Comparison of ENCODE assay signal across 24 cellular contexts in genomic region chr12:108241961-108242360, GRCh38.
DNase-seq lines count a peak whose midpoint lies in the region; ATAC-seq and TF ChIP-seq lines count a peak whose summit lies in the region.
"Had no signal": no experiment of that assay in that cellular context is flagged by ENCODE, and none has a peak within 500 bp of the region (broad histone marks: within the 10 kb centered on the region; RNA-seq: fewer than 3 reads in every experiment).

No MANE protein-coding gene starts in this region.

- peaks cover 3% of the 10 kb centered on the region for H3K27me3 Mint-ChIP-seq in endothelial cell (ENCODE audit: unreplicated experiment)

- no peaks in the 10 kb centered on the region for H3K4me1 Mint-ChIP-seq in endothelial cell (ENCODE audit: unreplicated experiment)
- H3K4me1 Mint-ChIP-seq: activated naive CD8-positive, alpha-beta T cell treated with anti-CD3 and anti-CD28 coated beads, Interleukin-2, amount 50 U/mL, for 24 hours had no signal

- H3K4me1 ChIP-seq in BE2C: peaks cover 5% of the 10 kb centered on the region; the same call in 1 of the 2 replicates
- H3K4me1 ChIP-seq: Caco-2, heart left ventricle, psoas muscle, upper lobe of left lung had no signal

- DNase-seq in BE2C (peak; percentile 78), H4 (ENCODE audit: low spot score) (peak; percentile 21), RKO (ENCODE audit: low spot score) (peak; percentile 13), left kidney (ENCODE audit: low read depth, low spot score) (peak; percentile 36), endothelial cell (ENCODE audit: low spot score) (no peak), LoVo (ENCODE audit: low spot score) (no peak), DMS53 (lab: John Stamatoyannopoulos, UW) (no peak)
- DNase-seq: activated CD4-positive, alpha-beta T cell treated with anti-CD3 and anti-CD28 coated beads, Interleukin-2, amount 50 U/mL, for 48 hours; activated gamma-delta T cell; activated naive CD8-positive, alpha-beta T cell treated with anti-CD3 and anti-CD28 coated beads, Interleukin-2, amount 50 U/mL, for 24 hours; Caco-2; DND-41; dorsolateral prefrontal cortex; heart left ventricle; KBM-7; left cardiac atrium; NCI-H187; OCI-M1; psoas muscle; SHP77; stimulated activated CD4-positive, alpha-beta T cell treated with anti-CD3 and anti-CD28 coated beads, Interleukin-2, amount 100 ng/mL, for 24 hours; upper lobe of left lung had no signal

- no peak overlapping the region for H3K4me3 ChIP-seq in BE2C (ENCODE audit: low read depth, low read length)
- H3K4me3 ChIP-seq: dorsolateral prefrontal cortex, heart left ventricle, psoas muscle, upper lobe of left lung had no signal

- no peak overlapping the region for H3K4me3 Mint-ChIP-seq in endothelial cell (ENCODE audit: unreplicated experiment)
- H3K4me3 Mint-ChIP-seq: activated naive CD8-positive, alpha-beta T cell treated with anti-CD3 and anti-CD28 coated beads, Interleukin-2, amount 50 U/mL, for 24 hours; central memory CD8-positive, alpha-beta T cell had no signal

- no peak overlapping the region for H3K27ac Mint-ChIP-seq in endothelial cell (ENCODE audit: unreplicated experiment)
- H3K27ac Mint-ChIP-seq: activated naive CD8-positive, alpha-beta T cell treated with anti-CD3 and anti-CD28 coated beads, Interleukin-2, amount 50 U/mL, for 24 hours had no signal

- no peak for ATAC-seq in GM21526 (IDR thresholded peaks at IDR 0.05; ENCODE audit: low FRiP score, unreplicated experiment)
- ATAC-seq: activated naive CD8-positive, alpha-beta T cell treated with anti-CD3 and anti-CD28 coated beads, Interleukin-2, amount 50 U/mL, for 24 hours; heart left ventricle; left cardiac atrium; psoas muscle had no signal

- H3K9me3 Mint-ChIP-seq in endothelial cell (ENCODE audit: unreplicated experiment): peaks cover 7% of the 10 kb centered on the region
- H3K9me3 Mint-ChIP-seq: activated naive CD8-positive, alpha-beta T cell treated with anti-CD3 and anti-CD28 coated beads, Interleukin-2, amount 50 U/mL, for 24 hours; central memory CD8-positive, alpha-beta T cell had no signal

- no peaks in the 10 kb centered on the region; the same call in 1 of the 2 replicates for H3K9me3 ChIP-seq in BE2C
- H3K9me3 ChIP-seq: Caco-2, psoas muscle had no signal

- no peaks in the 10 kb centered on the region for H3K36me3 ChIP-seq in BE2C
- H3K36me3 ChIP-seq: heart left ventricle, upper lobe of left lung had no signal

- H3K36me3 Mint-ChIP-seq in endothelial cell (ENCODE audit: low read depth, unreplicated experiment): no peaks in the 10 kb centered on the region

- H3K27me3 ChIP-seq in BE2C: no peaks in the 10 kb centered on the region
- H3K27me3 ChIP-seq: upper lobe of left lung had no signal

- TF ChIP-seq CTCF in BE2C (IDR thresholded peaks at IDR 0.05; ENCODE audit: low read depth, low read length): no peak
- no peak for TF ChIP-seq CTCF in endothelial cell (IDR thresholded peaks at IDR 0.05; ENCODE audit: unreplicated experiment)

Comparison
In these comparisons a context has a peak if more than half of its experiments do, and no peak if none do; other contexts are left out.
1. DNase-seq: peak in BE2C (single experiment), H4 (single experiment), RKO (single experiment) and left kidney (single experiment); none in endothelial cell (single experiment), LoVo (single experiment) and DMS53 (single experiment).